ENCODE assay signal across 8 cellular contexts in genomic region chr13:36819064-36819810, GRCh38. TPM values are rescaled to one million over a fixed set of nuclear protein-coding genes. Genes with fewer than 3 reads are reported as not detected.
DNase-seq lines count a peak whose midpoint lies in the region; ATAC-seq and TF ChIP-seq lines count a peak whose summit lies in the region.

Gene RFXAP (plus strand): TSS chr13:36819222. CDS start chr13:36819358, 136 bp downstream.

- in situ Hi-C loops in KBM-7 (cut with MboI; ENCODE audit: low pct_unique_long_range_greater_than_20kb, low sequenced_read_pairs), result no loop called here

- H3K36me3 Mint-ChIP-seq in activated T-helper 1 cell treated with anti-CD3 and anti-CD28 coated beads, Interleukin-12 subunit alpha, Interleukin-12 subunit beta, Interleukin-2, Interleukin-4 antibody, amounts not matched to agents 30 ng/mL and 10 ng/mL and 1 ng/mL, durations not matched to agents 14 hours and 24 hours and 36 hours (ENCODE audit: low read depth), result peaks cover 8% of the 10 kb centered on the region
- no peaks in the 10 kb centered on the region for H3K36me3 Mint-ChIP-seq in natural killer cell treated with Interleukin-12 subunit alpha and Interleukin-12 subunit beta and Interleukin-15 and Interleukin-18, amount 100 ng/mL, for 72 hours

- peak within 1 kb of the TSS; percentile 91 for H3K9ac ChIP-seq in DND-41 (ENCODE audit: low read depth, low read length)

- H3K4me2 ChIP-seq in DND-41 (ENCODE audit: insufficient read depth, low read length), result peak within 1 kb of the TSS; percentile 79

- peaks cover 52% of the 10 kb centered on the region for H3K79me2 ChIP-seq in DND-41 (ENCODE audit: insufficient read depth, low read length)

- TF ChIP-seq CTCF in DND-41 (IDR thresholded peaks at IDR 0.05; ENCODE audit: borderline replicate concordance, extremely low read depth, low read length, poor library complexity, severe bottlenecking) (no peak), fibroblast of mammary gland (conservative IDR thresholded peaks at IDR 0.05; ENCODE audit: control insufficient read depth, insufficient read depth, low read depth, low read length) (no peak)

- ATAC-seq in DND-41 (ENCODE audit: insufficient read depth, low read depth) (peak; percentile 87), GM21717 (IDR thresholded peaks at IDR 0.05; ENCODE audit: unreplicated experiment) (peak; percentile 82)
- ATAC-seq in natural killer cell treated with Interleukin-12 subunit alpha and Interleukin-12 subunit beta and Interleukin-15 and Interleukin-18, amount 100 ng/mL, for 72 hours, result peak; percentile 96 to 97

- peak within 1 kb of the TSS; percentile 96 for H3K4me3 Mint-ChIP-seq in activated T-helper 1 cell treated with anti-CD3 and anti-CD28 coated beads, Interleukin-12 subunit alpha, Interleukin-12 subunit beta, Interleukin-2, Interleukin-4 antibody, amounts not matched to agents 30 ng/mL and 10 ng/mL and 1 ng/mL, durations not matched to agents 14 hours and 24 hours and 36 hours
- H3K4me3 Mint-ChIP-seq in natural killer cell treated with Interleukin-12 subunit alpha and Interleukin-12 subunit beta and Interleukin-15 and Interleukin-18, amount 100 ng/mL, for 72 hours, result peak within 1 kb of the TSS; percentile 96

- H3K36me3 ChIP-seq in DND-41 (ENCODE audit: insufficient read depth, low read length), result peaks cover 7% of the 10 kb centered on the region

- H3K4me3 ChIP-seq in DND-41 (ENCODE audit: low read depth in 1 of 2, low read length in 2 of 2), result peak within 1 kb of the TSS; percentile 37 to 75
- H3K4me3 ChIP-seq in fibroblast of mammary gland (ENCODE audit: control insufficient read depth, low read depth, low read length), result peak within 1 kb of the TSS; percentile 66

- H3K4me1 ChIP-seq in DND-41 (ENCODE audit: insufficient read depth, low read length), result peaks cover 50% of the 10 kb centered on the region

- peak within 1 kb of the TSS; percentile 76 for H3K27ac ChIP-seq in DND-41 (ENCODE audit: low read length)

- H3K27me3 ChIP-seq in DND-41 (ENCODE audit: insufficient read depth, low read length, poor library complexity), result no peaks in the 10 kb centered on the region

- peak within 1 kb of the TSS; percentile 92 for H3K27ac Mint-ChIP-seq in activated T-helper 1 cell treated with anti-CD3 and anti-CD28 coated beads, Interleukin-12 subunit alpha, Interleukin-12 subunit beta, Interleukin-2, Interleukin-4 antibody, amounts not matched to agents 30 ng/mL and 10 ng/mL and 1 ng/mL, durations not matched to agents 14 hours and 24 hours and 36 hours
- peak within 1 kb of the TSS; percentile 87 to 89 for H3K27ac Mint-ChIP-seq in natural killer cell treated with Interleukin-12 subunit alpha and Interleukin-12 subunit beta and Interleukin-15 and Interleukin-18, amount 100 ng/mL, for 72 hours

- peaks cover 7% of the 10 kb centered on the region for H3K27me3 Mint-ChIP-seq in activated T-helper 1 cell treated with anti-CD3 and anti-CD28 coated beads, Interleukin-12 subunit alpha, Interleukin-12 subunit beta, Interleukin-2, Interleukin-4 antibody, amounts not matched to agents 30 ng/mL and 10 ng/mL and 1 ng/mL, durations not matched to agents 14 hours and 24 hours and 36 hours (ENCODE audit: insufficient read depth)
- H3K27me3 Mint-ChIP-seq in natural killer cell treated with Interleukin-12 subunit alpha and Interleukin-12 subunit beta and Interleukin-15 and Interleukin-18, amount 100 ng/mL, for 72 hours, result peaks cover 14 to 17% of the 10 kb centered on the region in 2 donors

- DNase-seq in DND-41 (peak; percentile 89), KBM-7 (peak; percentile 89), RPMI7951 (ENCODE audit: low read depth) (peak; percentile 74), fibroblast of mammary gland (ENCODE audit: low read depth) (peak; percentile 81)
- DNase-seq in activated T-helper 1 cell treated with anti-CD3 and anti-CD28 coated beads, Interleukin-12 subunit alpha, Interleukin-12 subunit beta, Interleukin-2, Interleukin-4 antibody, amounts not matched to agents 30 ng/mL and 10 ng/mL and 1 ng/mL, durations not matched to agents 14 hours and 24 hours and 36 hours (ENCODE audit: low spot score), result peak; percentile 89
- peak; percentile 95 for DNase-seq in natural killer cell treated with Interleukin-12 subunit alpha and Interleukin-12 subunit beta and Interleukin-15 and Interleukin-18, amount 100 ng/mL, for 72 hours (ENCODE audit: low spot score)
- peak; percentile 88 for DNase-seq in stimulated activated naive CD4-positive, alpha-beta T cell treated with Interleukin-2 at 50 U/mL for 16 hours (lab: John Stamatoyannopoulos, UW)

- peak within 1 kb of the TSS; percentile 98 for H2AFZ ChIP-seq in DND-41 (ENCODE audit: low read depth, low read length)

- peaks cover 61% of the 10 kb centered on the region for H3K4me1 Mint-ChIP-seq in activated T-helper 1 cell treated with anti-CD3 and anti-CD28 coated beads, Interleukin-12 subunit alpha, Interleukin-12 subunit beta, Interleukin-2, Interleukin-4 antibody, amounts not matched to agents 30 ng/mL and 10 ng/mL and 1 ng/mL, durations not matched to agents 14 hours and 24 hours and 36 hours (ENCODE audit: low read depth)
- H3K4me1 Mint-ChIP-seq in natural killer cell treated with Interleukin-12 subunit alpha and Interleukin-12 subunit beta and Interleukin-15 and Interleukin-18, amount 100 ng/mL, for 72 hours (ENCODE audit: low read depth in 2 of 2), result peaks cover 37 to 50% of the 10 kb centered on the region in 2 donors

- no peaks in the 10 kb centered on the region for H3K9me3 ChIP-seq in DND-41 (ENCODE audit: insufficient read depth, low read length, severe bottlenecking)

- no peaks in the 10 kb centered on the region for H3K9me3 Mint-ChIP-seq in activated T-helper 1 cell treated with anti-CD3 and anti-CD28 coated beads, Interleukin-12 subunit alpha, Interleukin-12 subunit beta, Interleukin-2, Interleukin-4 antibody, amounts not matched to agents 30 ng/mL and 10 ng/mL and 1 ng/mL, durations not matched to agents 14 hours and 24 hours and 36 hours
- no peaks in the 10 kb centered on the region for H3K9me3 Mint-ChIP-seq in natural killer cell treated with Interleukin-12 subunit alpha and Interleukin-12 subunit beta and Interleukin-15 and Interleukin-18, amount 100 ng/mL, for 72 hours

- H4K20me1 ChIP-seq in DND-41 (ENCODE audit: insufficient read depth, low read length), result peaks cover 27% of the 10 kb centered on the region

- intact Hi-C loops in activated T-helper 1 cell treated with anti-CD3 and anti-CD28 coated beads, Interleukin-12 subunit alpha, Interleukin-12 subunit beta, Interleukin-2, Interleukin-4 antibody, amounts not matched to agents 30 ng/mL and 10 ng/mL and 1 ng/mL, durations not matched to agents 14 hours and 24 hours and 36 hours (cut with micrococcal nuclease), result loop anchor here (1.0 to 2.0 kb wide), 5 partner anchors 180 to 1530 kb away; partner anchors contain the start of genes ALG5, SPART, SUPT20H and UFM1

RNA-seq across cellular contexts. Expression of gene RFXAP, which starts in this region (rescaled TPM):
- 0.96 and 1.3 TPM in 2 replicates for total RNA-seq in RPMI7951 (2014; rRNA removed; shearing (Covaris generic))
- total RNA-seq in activated T-helper 1 cell treated with anti-CD3 and anti-CD28 coated beads, Interleukin-12 subunit alpha, Interleukin-12 subunit beta, Interleukin-2, Interleukin-4 antibody, amounts not matched to agents 30 ng/mL and 10 ng/mL and 1 ng/mL, durations not matched to agents 14 hours and 24 hours and 36 hours, result 19.0 and 19.8 TPM in 2 replicates
- total RNA-seq in natural killer cell treated with Interleukin-12 subunit alpha and Interleukin-12 subunit beta and Interleukin-15 and Interleukin-18, amount 100 ng/mL, for 72 hours, result 10 to 100 TPM in 1 of 2 donors, 1 to 10 TPM in 1; 6.7 to 13.6 TPM

Comparison
In these comparisons a context has a peak if more than half of its experiments do, and no peak if none do; other contexts are left out.
1. Peak in every context shown above with its lines: DNase-seq, ATAC-seq, H3K4me3 ChIP-seq and H3K27ac ChIP-seq.